ENCODE assay signal across 31 cellular contexts in the genomic region with DNA sequence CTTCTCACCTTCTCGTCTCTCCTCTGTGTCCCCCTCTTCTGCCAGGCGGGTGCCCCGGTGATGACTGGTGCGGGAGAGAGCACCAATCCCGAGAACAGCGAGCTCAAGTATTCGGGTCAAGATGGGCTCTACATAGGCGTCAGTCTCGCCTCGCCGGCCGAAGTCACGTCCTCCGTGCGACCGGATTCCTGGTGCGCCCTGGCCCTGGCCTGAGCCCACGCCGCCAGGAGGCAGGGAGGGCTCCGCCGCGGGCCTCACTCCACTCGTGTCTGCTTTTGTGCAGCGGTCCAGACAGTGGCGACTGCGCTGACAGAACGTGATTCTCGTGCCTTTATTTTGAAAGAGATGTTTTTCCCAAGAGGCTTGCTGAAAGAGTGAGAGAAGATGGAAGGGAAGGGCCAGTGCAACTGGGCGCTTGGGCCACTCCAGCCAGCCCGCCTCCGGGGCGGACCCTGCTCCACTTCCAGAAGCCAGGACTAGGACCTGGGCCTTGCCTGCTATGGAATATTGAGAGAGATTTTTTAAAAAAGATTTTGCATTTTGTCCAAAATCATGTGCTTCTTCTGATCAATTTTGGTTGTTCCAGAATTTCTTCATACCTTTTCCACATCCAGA. TPM values are rescaled to one million over a fixed set of nuclear protein-coding genes. Genes with fewer than 3 reads are reported as not detected.
A peak's percentile ranks its signal among the peaks of the same experiment; 100 is the strongest.
DNase-seq lines count a peak whose midpoint lies in the region; ATAC-seq, FAIRE-seq and TF ChIP-seq lines count a peak whose summit lies in the region.
"Had no signal": no experiment of that assay in that cellular context is flagged by ENCODE, and none has a peak within 500 bp of the region (broad histone marks: within the 10 kb centered on the region; RNA-seq: fewer than 3 reads in every experiment).

No MANE protein-coding gene starts in this region.

- CTCF ChIA-PET in K562 (lab: Yijun Ruan, JAX; ENCODE audit: low intra/inter-chr PET ratio), result no interaction called here
- CTCF ChIA-PET in naive thymus-derived CD4-positive, alpha-beta T cell (lab: Charles Lee), result no interaction called here

- TF ChIP-seq EP300 in K562 (IDR thresholded peaks at IDR 0.05; ENCODE audit: low read length) (no peak), sigmoid colon (IDR thresholded peaks at IDR 0.05) (no peak)

- peaks cover 0 to 3% (median 0%) of the 10 kb centered on the region in 11 donors for H3K9me3 Mint-ChIP-seq in naive thymus-derived CD4-positive, alpha-beta T cell
- H3K9me3 Mint-ChIP-seq: activated naive CD4-positive, alpha-beta T cell treated with anti-CD3 and anti-CD28 coated beads, Interleukin-2, amount 10 ng/mL, durations not matched to agents 7 days and 5 days; CD8-positive, alpha-beta T cell had no signal

- in situ Hi-C loops in K562 (cut with MboI), result no loop called here

- ATAC-seq in K562 (no peak), heart right ventricle (peak; percentile 43 to 65 (median 56)), aorta (ENCODE audit: low FRiP score) (peak; percentile 54)
- ATAC-seq in naive thymus-derived CD4-positive, alpha-beta T cell, result peak; percentile 14
- ATAC-seq: activated CD8-positive, alpha-beta T cell treated with anti-CD3 and anti-CD28 coated beads, Interleukin-2, amount 10 ng/mL, durations not matched to agents 7 days and 5 days; CD8-positive, alpha-beta T cell; left lung had no signal

- TF ChIP-seq CTCF in K562 (IDR thresholded peaks at IDR 0.05 in 2 of 3, conservative IDR thresholded peaks at IDR 0.05 in 1 of 3; ENCODE audit: insufficient read depth in 2 of 3, low read depth in 1 of 3, low read length in 3 of 3) (no peak), heart right ventricle (IDR thresholded peaks at IDR 0.05) (peak in 3 of 9 donors; percentile 1 to 14 (median 9)), sigmoid colon (IDR thresholded peaks at IDR 0.05) (no peak)

- BruUV-seq in K562 (replicated peaks; lab: Mats Ljungman, UMichigan), result no TSS peak

- peaks cover 3 to 6% of the 10 kb centered on the region in 2 experiments; a peak in 2 of 5 replicates for H3K4me1 ChIP-seq in K562 (replicated peaks in 1 of 2; ENCODE audit: control insufficient read depth in 2 of 2, insufficient read depth in 2 of 2, low read length in 2 of 2)
- peaks cover 14 to 97% (median 71%) of the 10 kb centered on the region in 9 donors for H3K4me1 ChIP-seq in heart right ventricle
- no peaks in the 10 kb centered on the region for H3K4me1 ChIP-seq in naive thymus-derived CD4-positive, alpha-beta T cell (ENCODE audit: control insufficient read depth in 2 of 2, insufficient read depth in 2 of 2, low read length in 2 of 2)
- peaks cover 11 to 16% of the 10 kb centered on the region in 2 donors for H3K4me1 ChIP-seq in aorta (ENCODE audit: control insufficient read depth in 1 of 2, insufficient read depth in 2 of 2, low read length in 2 of 2)
- H3K4me1 ChIP-seq in sigmoid colon, result peaks cover 0 to 8% (median 0%) of the 10 kb centered on the region in 4 donors
- H3K4me1 ChIP-seq: BE2C, left lung, vagina had no signal

- no peak overlapping the region for H3K4me2 ChIP-seq in K562 (ENCODE audit: insufficient read depth, low read length)

- no peaks in the 10 kb centered on the region for H3K9me1 ChIP-seq in K562 (ENCODE audit: control insufficient read depth, insufficient read depth, low read length)

- no peak for TF ChIP-seq POLR2A in K562 (conservative IDR thresholded peaks at IDR 0.05)
- TF ChIP-seq POLR2A in sigmoid colon (IDR thresholded peaks at IDR 0.05), result no peak

- H2AFZ ChIP-seq in K562 (ENCODE audit: low read depth, low read length), result 0 out of 2 replicates have a peak overlapping the region, but pooled peaks have one; percentile 42

- H3K4me1 Mint-ChIP-seq in naive thymus-derived CD4-positive, alpha-beta T cell, result no peaks in the 10 kb centered on the region
- H3K4me1 Mint-ChIP-seq: activated naive CD4-positive, alpha-beta T cell treated with anti-CD3 and anti-CD28 coated beads, Interleukin-2, amount 10 ng/mL, durations not matched to agents 7 days and 5 days had no signal

- no peak overlapping the region for H3K4me3 ChIP-seq in K562
- peak overlapping the region in 2 of 10 donors; percentile 9 to 10 for H3K4me3 ChIP-seq in heart right ventricle
- no peak overlapping the region for H3K4me3 ChIP-seq in naive thymus-derived CD4-positive, alpha-beta T cell (ENCODE audit: low read length)
- H3K4me3 ChIP-seq in aorta (ENCODE audit: low read length in 2 of 2), result no peak overlapping the region
- H3K4me3 ChIP-seq in sigmoid colon, result no peak overlapping the region
- H3K4me3 ChIP-seq: adrenal gland, left lung, Peyer's patch, vagina had no signal

- no peaks in the 10 kb centered on the region for H4K20me1 ChIP-seq in K562 (replicated peaks; ENCODE audit: control insufficient read depth, insufficient read depth, low read length)

- 53% methylated on average over 31 of the region's 32 CpGs for WGBS in K562 (ENCODE audit: insufficient coverage, low coverage, missing lambda C conversion rate)
- 36 to 53% methylated on average over 32 of the region's 32 CpGs for WGBS in heart right ventricle, 2 donors
- WGBS in aorta, 2 donors, result 21 to 35% methylated on average over 30 to 32 of the region's 32 CpGs
- WGBS in sigmoid colon, 2 donors, result 89 to 91% methylated on average over 32 of the region's 32 CpGs

- POLR2A ChIA-PET in K562 (lab: Yijun Ruan, JAX), result no interaction called here
- POLR2A ChIA-PET in naive thymus-derived CD4-positive, alpha-beta T cell (lab: Charles Lee), result no interaction called here

- DNase-seq in K562 (ENCODE audit: extremely low read depth in 1 of 4, low spot score in 3 of 4) (no peak), heart right ventricle (peak in 1 of 2 donors; percentile 47), aorta (peak in 1 of 2 donors; percentile 80), sigmoid colon (no peak), NCI-H526 treated with DMSO at 0.1 percent for 48 hours (lab: John Stamatoyannopoulos, UW) (no peak), NCI-H187 treated with DMSO at 0.1 percent for 48 hours (lab: John Stamatoyannopoulos, UW) (no peak)
- DNase-seq in naive thymus-derived CD4-positive, alpha-beta T cell, result no peak
- DNase-seq: activated CD4-positive, alpha-beta T cell treated with anti-CD3 and anti-CD28 coated beads for 4 hours; activated CD8-positive, alpha-beta T cell treated with anti-CD3 and anti-CD28 coated beads, Interleukin-2, amount 10 ng/mL, durations not matched to agents 7 days and 5 days; activated naive CD4-positive, alpha-beta T cell treated with anti-CD3 and anti-CD28 coated beads, Interleukin-2, amount 10 ng/mL, durations not matched to agents 7 days and 5 days; BE2C; brain microvascular endothelial cell; CD8-positive, alpha-beta T cell; DMS 273 treated with DMSO at 0.1 percent for 48 hours; effector CD4-positive, alpha-beta T cell; EL; Kasumi-1; left lung; mesendoderm; NCI-H1436 treated with DMSO at 0.1 percent for 48 hours; NCI-H2107; NCI-H345; NCI-H774; Peyer's patch; posterior cingulate gyrus; SIG-M5; stimulated activated naive CD4-positive, alpha-beta T cell treated with Interleukin-2 at 50 U/mL for 16 hours had no signal

- no peak overlapping the region for H3K4me3 Mint-ChIP-seq in naive thymus-derived CD4-positive, alpha-beta T cell
- H3K4me3 Mint-ChIP-seq: activated CD8-positive, alpha-beta T cell treated with anti-CD3 and anti-CD28 coated beads, Interleukin-2, amount 10 ng/mL, durations not matched to agents 7 days and 5 days; activated naive CD4-positive, alpha-beta T cell treated with anti-CD3 and anti-CD28 coated beads, Interleukin-2, amount 10 ng/mL, durations not matched to agents 7 days and 5 days; CD8-positive, alpha-beta T cell had no signal

- H3K27ac ChIP-seq in K562 (ENCODE audit: extremely low read depth, low read depth, low read length), result no peak overlapping the region
- H3K27ac ChIP-seq in heart right ventricle, result peak overlapping the region in 9 of 10 donors; percentile 20 to 99 (median 65)
- H3K27ac ChIP-seq in naive thymus-derived CD4-positive, alpha-beta T cell (ENCODE audit: low read depth, low read length), result no peak overlapping the region
- peak overlapping the region in 1 of 2 donors; percentile 76 for H3K27ac ChIP-seq in aorta (ENCODE audit: low read depth in 1 of 2, low read length in 2 of 2)
- no peak overlapping the region for H3K27ac ChIP-seq in sigmoid colon
- H3K27ac ChIP-seq: brain microvascular endothelial cell, left lung, neutrophil, Peyer's patch, vagina had no signal

- H3K79me2 ChIP-seq in K562 (ENCODE audit: control insufficient read depth, insufficient read depth, low read length), result no peaks in the 10 kb centered on the region

- no peaks in the 10 kb centered on the region for H3K36me3 Mint-ChIP-seq in naive thymus-derived CD4-positive, alpha-beta T cell
- H3K36me3 Mint-ChIP-seq: activated naive CD4-positive, alpha-beta T cell treated with anti-CD3 and anti-CD28 coated beads, Interleukin-2, amount 10 ng/mL, durations not matched to agents 7 days and 5 days; CD8-positive, alpha-beta T cell had no signal

- intact Hi-C loops in K562 (cut with micrococcal nuclease) (no loop called here), heart right ventricle (cut with DNase I) (no loop called here), aorta (cut with DNase I) (no loop called here), sigmoid colon (cut with DNase I) (no loop called here)
- intact Hi-C loops in naive thymus-derived CD4-positive, alpha-beta T cell (cut with micrococcal nuclease), result no loop called here

- H3K36me3 ChIP-seq in K562 (ENCODE audit: control insufficient read depth, insufficient read depth, low read length), result no peaks in the 10 kb centered on the region
- peaks cover 0 to 58% (median 7%) of the 10 kb centered on the region in 9 donors for H3K36me3 ChIP-seq in heart right ventricle
- no peaks in the 10 kb centered on the region for H3K36me3 ChIP-seq in naive thymus-derived CD4-positive, alpha-beta T cell (ENCODE audit: control insufficient read depth in 2 of 3, insufficient read depth in 3 of 3, low read length in 3 of 3)
- H3K36me3 ChIP-seq in aorta (ENCODE audit: control insufficient read depth in 1 of 2, insufficient read depth in 2 of 2, low read length in 1 of 2), result no peaks in the 10 kb centered on the region
- H3K36me3 ChIP-seq in sigmoid colon, result no peaks in the 10 kb centered on the region
- H3K36me3 ChIP-seq: BE2C, neutrophil, vagina had no signal

- no peak for FAIRE-seq in K562 (lab: Jason Lieb, UNC)
- FAIRE-seq: colon had no signal

- H3K27me3 ChIP-seq in K562 (ENCODE audit: control insufficient read depth in 2 of 2, insufficient read depth in 2 of 2, low read length in 2 of 2), result peaks cover 4 to 12% of the 10 kb centered on the region in 2 experiments; a peak in 3 of 5 replicates
- no peaks in the 10 kb centered on the region for H3K27me3 ChIP-seq in heart right ventricle
- no peaks in the 10 kb centered on the region for H3K27me3 ChIP-seq in naive thymus-derived CD4-positive, alpha-beta T cell (ENCODE audit: control insufficient read depth in 2 of 2, insufficient read depth in 2 of 2, low read length in 2 of 2)
- no peaks in the 10 kb centered on the region for H3K27me3 ChIP-seq in aorta (ENCODE audit: control insufficient read depth in 1 of 2, insufficient read depth in 2 of 2, low read length in 1 of 2)
- no peaks in the 10 kb centered on the region for H3K27me3 ChIP-seq in sigmoid colon
- H3K27me3 ChIP-seq: adrenal gland, BE2C, brain microvascular endothelial cell, left lung, Peyer's patch, vagina had no signal

- H3K27ac Mint-ChIP-seq in naive thymus-derived CD4-positive, alpha-beta T cell, result no peak overlapping the region
- H3K27ac Mint-ChIP-seq: activated CD8-positive, alpha-beta T cell treated with anti-CD3 and anti-CD28 coated beads, Interleukin-2, amount 10 ng/mL, durations not matched to agents 7 days and 5 days; activated naive CD4-positive, alpha-beta T cell treated with anti-CD3 and anti-CD28 coated beads, Interleukin-2, amount 10 ng/mL, durations not matched to agents 7 days and 5 days; CD8-positive, alpha-beta T cell had no signal

- H3K9ac ChIP-seq in K562 (ENCODE audit: insufficient read depth in 1 of 2, low read depth in 2 of 2, low read length in 2 of 2), result no peak overlapping the region

- H3K27me3 Mint-ChIP-seq in naive thymus-derived CD4-positive, alpha-beta T cell, result peaks cover 0 to 26% (median 16%) of the 10 kb centered on the region in 5 donors

- H3K9me3 ChIP-seq in K562 (replicated peaks; ENCODE audit: control insufficient read depth, insufficient read depth, low read depth, low read length) (no peaks in the 10 kb centered on the region), heart right ventricle (no peaks in the 10 kb centered on the region), aorta (ENCODE audit: control insufficient read depth, low read length) (no peaks in the 10 kb centered on the region), sigmoid colon (no peaks in the 10 kb centered on the region)
- no peaks in the 10 kb centered on the region for H3K9me3 ChIP-seq in naive thymus-derived CD4-positive, alpha-beta T cell (ENCODE audit: control insufficient read depth in 2 of 3, low read length in 3 of 3)
- H3K9me3 ChIP-seq: adrenal gland, BE2C, left lung, neutrophil, Peyer's patch, vagina had no signal

- TF ChIP-seq RAD21 in K562 (CRISPR knock-in tag; conservative IDR thresholded peaks at IDR 0.05 in 1 of 2, IDR thresholded peaks at IDR 0.05 in 1 of 2), result no peak

RNA-seq across cellular contexts. Expression of gene GATA6, which starts 31.3 kb away (rescaled TPM):
- 0.09 TPM in 1 of 2 replicates, not detected in the other for total RNA-seq in K562 (2011; cell fraction: chromatin; rRNA removed; ENCODE audit: low replicate concordance)
- total RNA-seq in K562 (2011; cell fraction: nucleolus; rRNA removed), result 0.13 and 0.17 TPM in 2 replicates
- total RNA-seq in K562 (2011; cell fraction: nucleoplasm; rRNA removed), result not detected in 2 replicates
- total RNA-seq in K562 (2014; rRNA removed) (0.16 and 0.18 TPM in 2 replicates), K562 (2014; rRNA removed; fragmentation: Illumina TruSeq; extraction: Trizol) (not detected in 2 replicates), K562 (2015; rRNA removed; fragmentation: Illumina TruSeq; extraction: Trizol) (not detected in 2 replicates), K562 (2021) (0.24 and 0.29 TPM in 2 replicates), heart right ventricle (10 to 100 TPM; 54.6 to 99.5 (median 73.4) TPM), aorta (10 to 100 TPM; 28.7 to 41.5 TPM), sigmoid colon (10 to 100 TPM in 2 of 4 donors, 1 to 10 TPM in 2; 2.5 to 15.1 (median 9.1) TPM)
- polyA plus RNA-seq in K562 (2011; rRNA removed) (0.12 TPM in 1 of 2 replicates, not detected in the other), K562 (2014; fragmentation: Illumina TruSeq; extraction: Trizol) (0.06 TPM in 1 of 2 replicates, not detected in the other), K562 (2014; fragmentation: Nextera tagmentation; extraction: Ambion mirVana) (under 1 TPM in 1 of 2 experiments, not detected in 1; 0.01 TPM), K562 (2014; rRNA removed) (0.13 TPM in 1 of 2 replicates, not detected in the other), heart right ventricle (10 to 100 TPM; 36.7 to 46.5 TPM), aorta (10 to 100 TPM; 16.0 to 32.8 TPM), sigmoid colon (10 to 100 TPM; 12.8 to 16.2 (median 13.6) TPM)
- 0.06 and 0.09 TPM in 2 replicates for polyA plus RNA-seq in K562 (2011; cell fraction: cytosol; rRNA removed)
- 0.07 and 0.20 TPM in 2 replicates for polyA plus RNA-seq in K562 (2011; cell fraction: nucleus; rRNA removed)
- 0.05 and 0.10 TPM in 2 replicates for polyA plus RNA-seq in K562 (2012)
- polyA minus RNA-seq in K562 (2011; rRNA and poly(A)+ RNA removed), result 0.15 TPM in 1 of 2 replicates, not detected in the other
- 0.64 TPM in 1 of 2 replicates, not detected in the other for polyA minus RNA-seq in K562 (2011; cell fraction: cytosol; rRNA and poly(A)+ RNA removed)
- polyA minus RNA-seq in K562 (2011; cell fraction: nucleus; rRNA and poly(A)+ RNA removed), result 0.13 and 0.22 TPM in 2 replicates
- total RNA-seq in naive thymus-derived CD4-positive, alpha-beta T cell, result under 1 TPM in 2 of 5 experiments, not detected in 3; 0.19 to 0.44 TPM
- polyA plus RNA-seq in naive thymus-derived CD4-positive, alpha-beta T cell, result not detected
- total RNA-seq: activated CD8-positive, alpha-beta T cell treated with anti-CD3 and anti-CD28 coated beads, Interleukin-2, amount 10 ng/mL, durations not matched to agents 7 days and 5 days had no signal

Comparison
In these comparisons a context has a peak if more than half of its experiments do, and no peak if none do; other contexts are left out.
1. H3K27ac ChIP-seq: peak in heart right ventricle (9 of 10); none in K562 (single experiment), naive thymus-derived CD4-positive, alpha-beta T cell (single experiment) and sigmoid colon (0 of 4).